1 cellular context compared by ENCODE assay signal in the genomic region with DNA sequence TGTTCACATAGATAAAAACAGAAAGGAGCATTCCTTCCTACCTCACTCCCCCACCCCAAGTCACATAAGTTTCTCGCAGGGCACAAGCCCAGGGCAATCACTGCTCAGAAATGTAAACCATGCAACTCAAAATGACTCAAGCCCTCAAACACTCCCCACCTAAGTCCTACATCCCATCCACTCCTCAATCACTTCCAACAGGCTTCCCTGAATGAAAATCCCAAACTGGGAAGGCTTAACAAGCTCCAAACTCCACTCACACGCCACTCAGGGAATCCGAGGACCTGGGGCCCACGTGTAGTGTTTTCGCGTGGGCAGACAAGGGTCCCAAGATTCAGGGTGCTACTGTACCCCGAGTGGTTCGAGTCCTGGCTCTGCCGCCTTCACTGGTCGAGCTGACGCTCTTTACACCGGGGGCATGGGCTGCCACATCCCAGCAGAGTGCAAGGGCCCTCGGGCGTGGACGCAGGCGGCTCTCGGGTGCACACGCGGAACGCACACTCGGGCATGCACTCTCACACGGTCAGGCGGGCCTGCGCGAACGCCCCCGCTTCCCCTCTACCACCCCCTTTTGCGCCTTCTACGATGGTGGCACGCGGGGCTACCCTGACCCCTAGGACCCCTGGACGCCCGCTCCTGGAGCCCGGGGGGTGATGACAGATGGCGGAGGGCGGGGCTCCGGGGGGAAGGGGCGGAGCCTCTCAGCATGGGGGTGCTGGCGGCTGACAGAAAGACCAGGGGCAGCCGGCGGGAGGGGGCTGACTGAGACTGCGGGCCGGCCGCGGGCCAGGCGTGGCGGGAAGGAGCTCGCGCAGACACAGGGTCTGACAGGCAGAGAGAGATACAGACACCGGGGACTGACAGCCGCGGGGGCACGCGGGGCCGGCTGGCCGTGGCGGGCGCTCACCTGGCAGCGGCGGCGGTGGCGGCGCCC.
TF ChIP-seq lines count a peak whose summit lies in the region.

No MANE protein-coding gene starts in this region.

TF ChIP-seq in HepG2, 621 proteins besides CTCF, POLR2A, EP300 and RAD21 (continued from another document and continues in another):
- TF ChIP-seq MBD4 (IDR thresholded peaks at IDR 0.05; ENCODE audit: borderline replicate concordance, low read length) (no peak), KIAA2018 (CRISPR knock-in tag; IDR thresholded peaks at IDR 0.05; ENCODE audit: borderline replicate concordance) (peak; percentile 90), RNF2 (conservative IDR thresholded peaks at IDR 0.05; ENCODE audit: low read depth) (peak; percentile 52; the same call in 1 of the 2 replicates), ETS1 (CRISPR knock-in tag; IDR thresholded peaks at IDR 0.05) (0 out of 2 replicates have a peak, but pooled peaks have one; percentile 49), NFE2L1 (CRISPR knock-in tag; IDR thresholded peaks at IDR 0.05; ENCODE audit: borderline replicate concordance) (peak; percentile 85; the same call in 1 of the 2 replicates), ZNF18 (CRISPR knock-in tag; IDR thresholded peaks at IDR 0.05; ENCODE audit: insufficient replicate concordance) (no peak), ZNF44 (CRISPR knock-in tag; IDR thresholded peaks at IDR 0.05) (peak; percentile 56; the same call in 1 of the 2 replicates), ZNF431 (CRISPR knock-in tag; IDR thresholded peaks at IDR 0.05; ENCODE audit: borderline replicate concordance, low read depth) (no peak; the same call in 1 of the 2 replicates), ZNF354B (CRISPR knock-in tag; IDR thresholded peaks at IDR 0.05) (no peak), ZIK1 (CRISPR knock-in tag; IDR thresholded peaks at IDR 0.05; ENCODE audit: borderline replicate concordance, low read depth) (0 out of 2 replicates have a peak, but pooled peaks have one; percentile 8), CHD4 (IDR thresholded peaks at IDR 0.05; ENCODE audit: borderline replicate concordance, low read length) (0 out of 2 replicates have a peak, but pooled peaks have one; percentile 20), ZNF737 (CRISPR knock-in tag; IDR thresholded peaks at IDR 0.05; ENCODE audit: borderline replicate concordance) (peak; percentile 94; the same call in 1 of the 2 replicates), FOSL1 (CRISPR knock-in tag; IDR thresholded peaks at IDR 0.05; ENCODE audit: borderline replicate concordance) (no peak), BORCS8-MEF2B (CRISPR knock-in tag; IDR thresholded peaks at IDR 0.05) (peak; percentile 95), ZNF430 (CRISPR knock-in tag; IDR thresholded peaks at IDR 0.05) (no peak), NRL (CRISPR knock-in tag; IDR thresholded peaks at IDR 0.05; ENCODE audit: borderline replicate concordance) (peak; percentile 93; the same call in 1 of the 2 replicates), FOXJ3 (CRISPR knock-in tag; IDR thresholded peaks at IDR 0.05; ENCODE audit: borderline replicate concordance) (0 out of 2 replicates have a peak, but pooled peaks have one; percentile 36), ZBTB7B (CRISPR knock-in tag; IDR thresholded peaks at IDR 0.05) (peak; percentile 85), ZFX (CRISPR knock-in tag; IDR thresholded peaks at IDR 0.05; ENCODE audit: low read depth) (peak; percentile 61), KDM4B (CRISPR knock-in tag; IDR thresholded peaks at IDR 0.05) (0 out of 2 replicates have a peak, but pooled peaks have one; percentile 19), DR1 (CRISPR knock-in tag; IDR thresholded peaks at IDR 0.05) (no peak), NR1H2 (CRISPR knock-in tag; IDR thresholded peaks at IDR 0.05; ENCODE audit: borderline replicate concordance, low read depth) (no peak)
- TF ChIP-seq, protein P1, sequence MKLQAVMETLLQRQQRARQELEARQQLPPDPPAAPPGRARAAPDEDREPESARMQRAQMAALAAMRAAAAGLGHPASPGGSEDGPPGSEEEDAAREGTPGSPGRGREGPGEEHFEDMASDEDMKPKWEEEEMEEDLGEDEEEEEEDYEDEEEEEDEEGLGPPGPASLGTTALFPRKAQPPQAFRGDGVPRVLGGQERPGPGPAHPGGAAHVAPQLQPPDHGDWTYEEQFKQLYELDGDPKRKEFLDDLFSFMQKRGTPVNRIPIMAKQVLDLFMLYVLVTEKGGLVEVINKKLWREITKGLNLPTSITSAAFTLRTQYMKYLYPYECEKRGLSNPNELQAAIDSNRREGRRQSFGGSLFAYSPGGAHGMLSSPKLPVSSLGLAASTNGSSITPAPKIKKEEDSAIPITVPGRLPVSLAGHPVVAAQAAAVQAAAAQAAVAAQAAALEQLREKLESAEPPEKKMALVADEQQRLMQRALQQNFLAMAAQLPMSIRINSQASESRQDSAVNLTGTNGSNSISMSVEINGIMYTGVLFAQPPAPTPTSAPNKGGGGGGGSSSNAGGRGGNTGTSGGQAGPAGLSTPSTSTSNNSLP (IDR thresholded peaks at IDR 0.05; ENCODE audit: low read depth, low read length): no peak
- TF ChIP-seq, protein P2, sequence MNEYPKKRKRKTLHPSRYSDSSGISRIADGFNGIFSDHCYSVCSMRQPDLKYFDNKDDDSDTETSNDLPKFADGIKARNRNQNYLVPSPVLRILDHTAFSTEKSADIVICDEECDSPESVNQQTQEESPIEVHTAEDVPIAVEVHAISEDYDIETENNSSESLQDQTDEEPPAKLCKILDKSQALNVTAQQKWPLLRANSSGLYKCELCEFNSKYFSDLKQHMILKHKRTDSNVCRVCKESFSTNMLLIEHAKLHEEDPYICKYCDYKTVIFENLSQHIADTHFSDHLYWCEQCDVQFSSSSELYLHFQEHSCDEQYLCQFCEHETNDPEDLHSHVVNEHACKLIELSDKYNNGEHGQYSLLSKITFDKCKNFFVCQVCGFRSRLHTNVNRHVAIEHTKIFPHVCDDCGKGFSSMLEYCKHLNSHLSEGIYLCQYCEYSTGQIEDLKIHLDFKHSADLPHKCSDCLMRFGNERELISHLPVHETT (CRISPR knock-in tag; conservative IDR thresholded peaks at IDR 0.05): 0 out of 2 replicates have a peak, but pooled peaks have one; percentile 39
- TF ChIP-seq, protein P3, sequence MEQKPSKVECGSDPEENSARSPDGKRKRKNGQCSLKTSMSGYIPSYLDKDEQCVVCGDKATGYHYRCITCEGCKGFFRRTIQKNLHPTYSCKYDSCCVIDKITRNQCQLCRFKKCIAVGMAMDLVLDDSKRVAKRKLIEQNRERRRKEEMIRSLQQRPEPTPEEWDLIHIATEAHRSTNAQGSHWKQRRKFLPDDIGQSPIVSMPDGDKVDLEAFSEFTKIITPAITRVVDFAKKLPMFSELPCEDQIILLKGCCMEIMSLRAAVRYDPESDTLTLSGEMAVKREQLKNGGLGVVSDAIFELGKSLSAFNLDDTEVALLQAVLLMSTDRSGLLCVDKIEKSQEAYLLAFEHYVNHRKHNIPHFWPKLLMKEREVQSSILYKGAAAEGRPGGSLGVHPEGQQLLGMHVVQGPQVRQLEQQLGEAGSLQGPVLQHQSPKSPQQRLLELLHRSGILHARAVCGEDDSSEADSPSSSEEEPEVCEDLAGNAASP (CRISPR knock-in tag; IDR thresholded peaks at IDR 0.05; ENCODE audit: borderline replicate concordance): peak; percentile 40; the same call in 1 of the 2 replicates
- TF ChIP-seq, protein P4, sequence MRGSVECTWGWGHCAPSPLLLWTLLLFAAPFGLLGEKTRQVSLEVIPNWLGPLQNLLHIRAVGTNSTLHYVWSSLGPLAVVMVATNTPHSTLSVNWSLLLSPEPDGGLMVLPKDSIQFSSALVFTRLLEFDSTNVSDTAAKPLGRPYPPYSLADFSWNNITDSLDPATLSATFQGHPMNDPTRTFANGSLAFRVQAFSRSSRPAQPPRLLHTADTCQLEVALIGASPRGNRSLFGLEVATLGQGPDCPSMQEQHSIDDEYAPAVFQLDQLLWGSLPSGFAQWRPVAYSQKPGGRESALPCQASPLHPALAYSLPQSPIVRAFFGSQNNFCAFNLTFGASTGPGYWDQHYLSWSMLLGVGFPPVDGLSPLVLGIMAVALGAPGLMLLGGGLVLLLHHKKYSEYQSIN (CRISPR knock-in tag; IDR thresholded peaks at IDR 0.05; ENCODE audit: borderline replicate concordance): no peak
- TF ChIP-seq, protein P5, sequence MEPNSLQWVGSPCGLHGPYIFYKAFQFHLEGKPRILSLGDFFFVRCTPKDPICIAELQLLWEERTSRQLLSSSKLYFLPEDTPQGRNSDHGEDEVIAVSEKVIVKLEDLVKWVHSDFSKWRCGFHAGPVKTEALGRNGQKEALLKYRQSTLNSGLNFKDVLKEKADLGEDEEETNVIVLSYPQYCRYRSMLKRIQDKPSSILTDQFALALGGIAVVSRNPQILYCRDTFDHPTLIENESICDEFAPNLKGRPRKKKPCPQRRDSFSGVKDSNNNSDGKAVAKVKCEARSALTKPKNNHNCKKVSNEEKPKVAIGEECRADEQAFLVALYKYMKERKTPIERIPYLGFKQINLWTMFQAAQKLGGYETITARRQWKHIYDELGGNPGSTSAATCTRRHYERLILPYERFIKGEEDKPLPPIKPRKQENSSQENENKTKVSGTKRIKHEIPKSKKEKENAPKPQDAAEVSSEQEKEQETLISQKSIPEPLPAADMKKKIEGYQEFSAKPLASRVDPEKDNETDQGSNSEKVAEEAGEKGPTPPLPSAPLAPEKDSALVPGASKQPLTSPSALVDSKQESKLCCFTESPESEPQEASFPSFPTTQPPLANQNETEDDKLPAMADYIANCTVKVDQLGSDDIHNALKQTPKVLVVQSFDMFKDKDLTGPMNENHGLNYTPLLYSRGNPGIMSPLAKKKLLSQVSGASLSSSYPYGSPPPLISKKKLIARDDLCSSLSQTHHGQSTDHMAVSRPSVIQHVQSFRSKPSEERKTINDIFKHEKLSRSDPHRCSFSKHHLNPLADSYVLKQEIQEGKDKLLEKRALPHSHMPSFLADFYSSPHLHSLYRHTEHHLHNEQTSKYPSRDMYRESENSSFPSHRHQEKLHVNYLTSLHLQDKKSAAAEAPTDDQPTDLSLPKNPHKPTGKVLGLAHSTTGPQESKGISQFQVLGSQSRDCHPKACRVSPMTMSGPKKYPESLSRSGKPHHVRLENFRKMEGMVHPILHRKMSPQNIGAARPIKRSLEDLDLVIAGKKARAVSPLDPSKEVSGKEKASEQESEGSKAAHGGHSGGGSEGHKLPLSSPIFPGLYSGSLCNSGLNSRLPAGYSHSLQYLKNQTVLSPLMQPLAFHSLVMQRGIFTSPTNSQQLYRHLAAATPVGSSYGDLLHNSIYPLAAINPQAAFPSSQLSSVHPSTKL (CRISPR knock-in tag; IDR thresholded peaks at IDR 0.05): peak; percentile 49; the same call in 1 of the 2 replicates
